8 cellular contexts compared by ENCODE assay signal in genomic region chr9:125374443-125375309, GRCh38.
DNase-seq lines count a peak whose midpoint lies in the region; ATAC-seq and TF ChIP-seq lines count a peak whose summit lies in the region.

No MANE protein-coding gene starts in this region.

- H3K27me3 Mint-ChIP-seq in T-cell: peaks cover 6 to 11% of the 10 kb centered on the region in 2 donors

- H3K4me3 ChIP-seq in ACC112 (ENCODE audit: low read depth, low read length) (peak overlapping the region; percentile 57), right cardiac atrium (ENCODE audit: low read length) (no peak overlapping the region), rectal smooth muscle tissue (ENCODE audit: low read length) (peak overlapping the region; percentile 49), vagina (peak overlapping the region in 1 of 2 donors; percentile 30)

- H3K27ac ChIP-seq in ACC112 (ENCODE audit: low read depth, low read length) (no peak overlapping the region), right cardiac atrium (ENCODE audit: low read length) (no peak overlapping the region), rectal smooth muscle tissue (ENCODE audit: low read depth, low read length) (no peak overlapping the region), vagina (no peak overlapping the region)

- intact Hi-C loops in right cardiac atrium (cut with DNase I) (loop anchor here in 2 of 4 donors (5.0 to 10.0 kb wide), 3 partner anchors 117 to 602 kb away; partner anchors contain the start of gene NR6A1 (in 1 of the 2)), vagina (cut with DNase I) (loop anchor here (10.0 kb wide), 1 partner anchor 120 kb away; no protein-coding TSS in a partner anchor)

- no peak for TF ChIP-seq POLR2A in vagina (IDR thresholded peaks at IDR 0.05)

- peaks cover 10% of the 10 kb centered on the region; the same call in 1 of the 2 replicates for H3K27me3 ChIP-seq in ACC112 (ENCODE audit: insufficient read depth, low read length)
- H3K27me3 ChIP-seq in right cardiac atrium (ENCODE audit: control insufficient read depth, insufficient read depth): no peaks in the 10 kb centered on the region
- no peaks in the 10 kb centered on the region for H3K27me3 ChIP-seq in rectal smooth muscle tissue (ENCODE audit: control insufficient read depth, insufficient read depth, low read length)
- no peaks in the 10 kb centered on the region for H3K27me3 ChIP-seq in vagina

- no peak overlapping the region for H3K27ac Mint-ChIP-seq in T-cell

- peak; percentile 24 to 71 (median 45) for TF ChIP-seq CTCF in vagina (IDR thresholded peaks at IDR 0.05)

- H3K79me2 ChIP-seq in ACC112 (ENCODE audit: control insufficient read depth, insufficient read depth, low read length, unreplicated experiment): no peaks in the 10 kb centered on the region

- peaks cover 6 to 7% (median 6%) of the 10 kb centered on the region in 3 donors for H3K4me1 Mint-ChIP-seq in T-cell

- POLR2A ChIA-PET in T-cell (lab: Charles Lee): no interaction called here

- 11% methylated on average over 24 of the region's 24 CpGs for WGBS in right cardiac atrium

- H3K36me3 Mint-ChIP-seq in T-cell: no peaks in the 10 kb centered on the region

- H3K9ac ChIP-seq in rectal smooth muscle tissue (ENCODE audit: low read length): peak overlapping the region; percentile 22

- peak; percentile 90 for DNase-seq in NAMALWA (ENCODE audit: low spot score)
- peak; percentile 32 to 66 (median 50) for DNase-seq in T-cell
- DNase-seq in amniotic epithelial cell (ENCODE audit: low read depth): peak; percentile 53
- DNase-seq in right cardiac atrium: peak; percentile 58 to 86 (median 83)
- DNase-seq in vagina (ENCODE audit: extremely low spot score in 2 of 2): no peak

- ATAC-seq in GM18909 (IDR thresholded peaks at IDR 0.05; ENCODE audit: poor library complexity, unreplicated experiment) (peak; percentile 61), T-cell (replicated peaks in 1 of 4) (peak; percentile 71 to 90 (median 86)), right cardiac atrium (peak; percentile 88 to 91)

- H3K9me3 Mint-ChIP-seq in T-cell: no peaks in the 10 kb centered on the region

- H3K36me3 ChIP-seq in ACC112 (ENCODE audit: insufficient read depth, low read length) (no peaks in the 10 kb centered on the region), rectal smooth muscle tissue (ENCODE audit: control insufficient read depth, insufficient read depth, low read length) (no peaks in the 10 kb centered on the region), vagina (no peaks in the 10 kb centered on the region)

- no peaks in the 10 kb centered on the region for H3K4me1 ChIP-seq in ACC112 (ENCODE audit: control insufficient read depth, insufficient read depth, low read length, unreplicated experiment)
- no peaks in the 10 kb centered on the region for H3K4me1 ChIP-seq in right cardiac atrium (ENCODE audit: control insufficient read depth, insufficient read depth, low read length)
- H3K4me1 ChIP-seq in rectal smooth muscle tissue (ENCODE audit: control insufficient read depth, insufficient read depth, low read length): no peaks in the 10 kb centered on the region
- peaks cover 13% of the 10 kb centered on the region for H3K4me1 ChIP-seq in vagina

- H3K9me3 ChIP-seq in right cardiac atrium (ENCODE audit: control insufficient read depth, low read length): no peaks in the 10 kb centered on the region
- no peaks in the 10 kb centered on the region for H3K9me3 ChIP-seq in vagina

- CTCF ChIA-PET in T-cell (lab: Charles Lee): interaction anchor here in 1 of 2 donors (0.6 to 1.0 kb wide), 2 partner anchors 13 to 139 kb away, joined by 3 to 5 read pairs; no protein-coding TSS in a partner anchor

- peak overlapping the region; percentile 9 to 57 (median 50) for H3K4me3 Mint-ChIP-seq in T-cell

- no peak overlapping the region for H2AFZ ChIP-seq in ACC112 (ENCODE audit: low read length, unreplicated experiment)

Comparison
In these comparisons a context has a peak if more than half of its experiments do, and no peak if none do; other contexts are left out.
1. DNase-seq: peak in NAMALWA (single experiment), T-cell (34 of 34), amniotic epithelial cell (single experiment) and right cardiac atrium (3 of 3); none in vagina (0 of 2).
2. Peak in every context shown above with its lines, with median percentiles within 50 percentile points of each other: ATAC-seq.